10 cellular contexts compared by ENCODE assay signal in genomic region chr12:108641446-108642268, GRCh38. TPM values are rescaled to one million over a fixed set of nuclear protein-coding genes. Genes with fewer than 3 reads are reported as not detected.
DNase-seq lines count a peak whose midpoint lies in the region; ATAC-seq and TF ChIP-seq lines count a peak whose summit lies in the region.
"Had no signal": no experiment of that assay in that cellular context is flagged by ENCODE, and none has a peak within 500 bp of the region (broad histone marks: within the 10 kb centered on the region; RNA-seq: fewer than 3 reads in every experiment).

No MANE protein-coding gene starts in this region.

- peak overlapping the region; percentile 72 for H3K27ac Mint-ChIP-seq in HFFc6

- H3K4me1 ChIP-seq in osteoblast (ENCODE audit: insufficient read depth, low read length): peaks cover 19% of the 10 kb centered on the region

- H4K20me1 ChIP-seq in osteoblast (ENCODE audit: insufficient read depth, low read length): peaks cover 20% of the 10 kb centered on the region

- H3K36me3 ChIP-seq in osteoblast (ENCODE audit: insufficient read depth, low read length): peaks cover 25% of the 10 kb centered on the region

- peak; percentile 9 for ATAC-seq in left colon
- ATAC-seq in GM21515 (IDR thresholded peaks at IDR 0.05; ENCODE audit: unreplicated experiment): no peak
- ATAC-seq in HG03378 (IDR thresholded peaks at IDR 0.05; ENCODE audit: unreplicated experiment): no peak

- DNase-seq in HFFc6: no peak
- DNase-seq in RWPE1 (ENCODE audit: low spot score): no peak
- no peak for DNase-seq in left colon
- DNase-seq in substantia nigra (lab: John Stamatoyannopoulos, UW): peak in 5 of 49 donors; percentile 30 to 53 (median 33)
- DNase-seq in osteoblast (ENCODE audit: insufficient read length, low spot score, missing footprints): no peak
- DNase-seq: activated CD4-positive, alpha-beta T cell treated with anti-CD3 and anti-CD28 coated beads, Interleukin-2, amount 50 U/mL, for 4 hours; mesenchymal stem cell; NCI-H748 treated with DMSO at 0.1 percent for 48 hours had no signal

- POLR2A ChIA-PET in RWPE1 (lab: Yijun Ruan, JAX; ENCODE audit: low non-redundant PET): no interaction called here

- H3K4me2 ChIP-seq in osteoblast (ENCODE audit: insufficient read depth, low read length): no peak overlapping the region

- H3K4me1 Mint-ChIP-seq in HFFc6 (ENCODE audit: low read depth): peaks cover 80% of the 10 kb centered on the region

- H3K9me3 ChIP-seq in osteoblast (ENCODE audit: low read depth, low read length): no peaks in the 10 kb centered on the region

- H3K4me3 ChIP-seq in osteoblast (ENCODE audit: insufficient read depth, low read length): no peak overlapping the region

- peaks cover 56% of the 10 kb centered on the region for H3K27me3 Mint-ChIP-seq in HFFc6 (ENCODE audit: insufficient read depth)

- H3K36me3 Mint-ChIP-seq in HFFc6 (ENCODE audit: low read depth): peaks cover 72% of the 10 kb centered on the region

- intact Hi-C loops in left colon (cut with DNase I, micrococcal nuclease): no loop called here

- peak overlapping the region; percentile 38 for H3K27ac ChIP-seq in RWPE1
- peak overlapping the region; percentile 66 for H3K27ac ChIP-seq in substantia nigra (ENCODE audit: low read depth, low read length, poor library complexity, severe bottlenecking)
- no peak overlapping the region for H3K27ac ChIP-seq in osteoblast (ENCODE audit: low read depth, low read length)

- TF ChIP-seq CTCF in HFFc6 (IDR thresholded peaks at IDR 0.05): no peak
- TF ChIP-seq CTCF in RWPE1 (conservative IDR thresholded peaks at IDR 0.05; ENCODE audit: low read depth): no peak
- TF ChIP-seq CTCF in osteoblast (IDR thresholded peaks at IDR 0.05; ENCODE audit: extremely low read depth, low read depth, low read length): no peak

- H3K79me2 ChIP-seq in osteoblast (ENCODE audit: insufficient read depth, low read length): peaks cover 17% of the 10 kb centered on the region

- H2AFZ ChIP-seq in osteoblast (ENCODE audit: low read length): no peak overlapping the region

- peaks cover 9% of the 10 kb centered on the region; the same call in 1 of the 2 replicates for H3K9me3 Mint-ChIP-seq in HFFc6

- no peaks in the 10 kb centered on the region for H3K27me3 ChIP-seq in osteoblast (ENCODE audit: insufficient read depth, low read length)

- H3K4me3 Mint-ChIP-seq in HFFc6: peak overlapping the region; percentile 6; the same call in 1 of the 2 replicates

- CTCF ChIA-PET in RWPE1 (lab: Yijun Ruan, JAX): interaction anchor here (1.2 to 1.3 kb wide), 2 partner anchors 24 to 162 kb away, joined by 3 read pairs; no protein-coding TSS in a partner anchor

RNA-seq across cellular contexts. Expression of gene SELPLG, which starts 8.0 kb away (rescaled TPM):
- 1 to 10 TPM; 6.2 to 8.1 (median 7.1) TPM for total RNA-seq in HFFc6 (2021; fragmentation: NEBNext Ultra II Directional; extraction: Animal tissue kit (Norgen Biotek cat#: 25700))
- total RNA-seq in left colon (1 to 10 TPM; 1.3 to 5.1 TPM), osteoblast (1.1 and 1.2 TPM in 2 replicates)

RNA-seq across cellular contexts. Expression of gene TMEM119, which starts 43.8 kb away (rescaled TPM):
- total RNA-seq in HFFc6 (2021; fragmentation: NEBNext Ultra II Directional; extraction: Animal tissue kit (Norgen Biotek cat#: 25700)): 10 to 100 TPM; 11.9 to 22.2 (median 19.1) TPM
- total RNA-seq in left colon (1 to 10 TPM; 3.6 to 8.0 TPM), osteoblast (359 and 362 TPM in 2 replicates)

Comparison
In these comparisons a context has a peak if more than half of its experiments do, and no peak if none do; other contexts are left out.
1. RNA of gene TMEM119, which starts 43.8 kb away (total RNA-seq): 359 to 362 TPM in osteoblast; 11.9 to 22.2 TPM in HFFc6 and 3.6 to 8.0 TPM in left colon; every median in the first group is over 10 times any median in the second.